13 cellular contexts compared by ENCODE assay signal in the genomic region with DNA sequence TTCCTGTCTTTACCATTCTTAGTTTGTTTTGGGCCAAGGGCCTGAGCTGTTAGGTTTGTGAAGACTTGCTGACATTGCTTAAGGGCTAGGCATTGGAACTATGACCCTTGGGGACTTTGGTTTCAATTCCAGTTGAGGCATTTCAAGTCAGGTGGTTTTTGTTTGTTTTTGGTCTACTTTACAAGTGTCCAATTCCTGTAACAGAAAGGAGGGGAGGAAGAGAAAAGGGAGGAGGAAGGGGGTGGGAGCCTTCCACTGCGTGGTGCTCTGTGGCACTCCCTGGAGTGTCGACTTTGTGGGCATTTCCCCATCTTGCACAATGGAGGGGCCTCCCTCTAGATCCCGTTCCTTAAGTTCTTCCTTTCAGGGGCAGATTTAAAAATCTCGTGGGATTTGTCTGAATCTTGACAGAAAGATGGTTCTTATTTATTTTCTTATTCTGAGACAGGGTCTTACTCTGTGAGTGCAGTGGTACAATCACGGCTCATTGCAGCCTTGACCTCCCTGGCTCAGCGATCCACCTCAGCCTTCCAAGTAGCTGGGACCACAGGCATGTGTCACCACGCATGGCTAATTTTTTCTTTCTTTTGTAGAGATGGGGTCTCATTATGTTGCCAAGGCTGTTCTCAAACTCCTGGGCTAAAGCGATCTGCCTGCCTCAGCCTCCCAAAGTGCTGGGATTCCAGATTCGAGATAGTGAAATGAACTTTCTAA. TPM values are rescaled to one million over a fixed set of nuclear protein-coding genes. Genes with fewer than 3 reads are reported as not detected.
A peak's percentile ranks its signal among the peaks of the same experiment; 100 is the strongest.
DNase-seq lines count a peak whose midpoint lies in the region; ATAC-seq and TF ChIP-seq lines count a peak whose summit lies in the region.
"Had no signal": no experiment of that assay in that cellular context is flagged by ENCODE, and none has a peak within 500 bp of the region (broad histone marks: within the 10 kb centered on the region; RNA-seq: fewer than 3 reads in every experiment).

No MANE protein-coding gene starts in this region.

- H3K9me3 ChIP-seq in SK-N-MC (ENCODE audit: low read depth, low read length): no peaks in the 10 kb centered on the region
- no peaks in the 10 kb centered on the region for H3K9me3 ChIP-seq in hepatocyte (ENCODE audit: low read depth)
- no peaks in the 10 kb centered on the region for H3K9me3 ChIP-seq in gastrocnemius medialis
- H3K9me3 ChIP-seq: SK-N-SH had no signal

- peak overlapping the region; percentile 17 for H2AFZ ChIP-seq in hepatocyte

- TF ChIP-seq CTCF in hepatocyte (IDR thresholded peaks at IDR 0.05; ENCODE audit: poor library complexity) (no peak), gastrocnemius medialis (IDR thresholded peaks at IDR 0.05 in 4 of 5, conservative IDR thresholded peaks at IDR 0.05 in 1 of 5) (no peak)

- ATAC-seq in gastrocnemius medialis (no peak), HG02571 (IDR thresholded peaks at IDR 0.05; ENCODE audit: unreplicated experiment) (no peak)
- ATAC-seq: stimulated activated effector memory CD8-positive, alpha-beta T cell treated with anti-CD3 and anti-CD28 coated beads, Interleukin-12 subunit alpha, Interleukin-12 subunit beta, amount 100 ng/mL, for 72 hours had no signal

- H3K27ac ChIP-seq in SK-N-MC: peak overlapping the region; percentile 68
- peak overlapping the region; percentile 88 for H3K27ac ChIP-seq in hepatocyte
- peak overlapping the region in 3 of 4 donors; percentile 13 to 82 (median 20) for H3K27ac ChIP-seq in gastrocnemius medialis
- H3K27ac ChIP-seq: C4-2B had no signal

- H3K27me3 ChIP-seq in hepatocyte (no peaks in the 10 kb centered on the region), gastrocnemius medialis (no peaks in the 10 kb centered on the region)

- no peaks in the 10 kb centered on the region for H3K36me3 ChIP-seq in SK-N-MC (ENCODE audit: insufficient read depth, low read length)
- H3K36me3 ChIP-seq in hepatocyte (replicated peaks; ENCODE audit: insufficient read depth, low read depth): no peaks in the 10 kb centered on the region
- H3K36me3 ChIP-seq in gastrocnemius medialis: no peaks in the 10 kb centered on the region

- H3K9me2 ChIP-seq in hepatocyte (replicated peaks; ENCODE audit: insufficient read depth): no peaks in the 10 kb centered on the region
- H3K9me2 ChIP-seq: SK-N-SH had no signal

- H3K4me3 ChIP-seq in SK-N-MC (0 out of 2 replicates have a peak overlapping the region, but pooled peaks have one; percentile 13), hepatocyte (no peak overlapping the region), gastrocnemius medialis (no peak overlapping the region)

- in situ Hi-C loops in gastrocnemius medialis (cut with MboI; ENCODE audit: low sequenced_read_pairs in 4 of 4): loop anchor here (5.0 to 10.0 kb wide), 4 partner anchors 67 to 162 kb away; no protein-coding TSS in a partner anchor

- H3K4me1 ChIP-seq in hepatocyte (ENCODE audit: insufficient read depth): peaks cover 41% of the 10 kb centered on the region
- H3K4me1 ChIP-seq in gastrocnemius medialis: peaks cover 24 to 32% of the 10 kb centered on the region in 2 donors

- WGBS in hepatocyte (ENCODE audit: low lambda C conversion rate, missing lambda C conversion rate): 66% methylated on average over 9 of the region's 9 CpGs

- H3K9ac ChIP-seq in SK-N-MC (ENCODE audit: insufficient read length): peak overlapping the region; percentile 3
- H3K9ac ChIP-seq: SK-N-SH had no signal

- peak; percentile 57 for DNase-seq in EH (ENCODE audit: low read depth)
- no peak for DNase-seq in SK-N-MC (ENCODE audit: low read depth, low spot score)
- peak; percentile 71 for DNase-seq in hepatocyte (ENCODE audit: low spot score)
- no peak for DNase-seq in gastrocnemius medialis
- DNase-seq in stimulated activated CD8-positive, alpha-beta memory T cell treated with anti-CD3 and anti-CD28 coated beads, Interleukin-4, amount 100 ng/mL, for 48 hours: no peak
- no peak for DNase-seq in D341Med (ENCODE audit: low spot score)
- DNase-seq in NCI-H1930 (lab: John Stamatoyannopoulos, UW): no peak
- DNase-seq: activated naive CD8-positive, alpha-beta T cell treated with anti-CD3 and anti-CD28 coated beads for 36 hours; NCI-H2227 treated with DMSO at 0.1 percent for 48 hours; SK-N-SH had no signal

- intact Hi-C loops in gastrocnemius medialis (cut with DNase I; ENCODE audit: low total_unique reads): no loop called here

- H3K4me2 ChIP-seq in hepatocyte: peak overlapping the region; percentile 38
- H3K4me2 ChIP-seq: SK-N-SH had no signal

- H4K20me1 ChIP-seq in hepatocyte (ENCODE audit: insufficient read depth, poor library complexity, severe bottlenecking): no peaks in the 10 kb centered on the region

- no peaks in the 10 kb centered on the region for H3K79me2 ChIP-seq in hepatocyte

- TF ChIP-seq POLR2A in gastrocnemius medialis (IDR thresholded peaks at IDR 0.05): no peak

RNA-seq across cellular contexts. Expression of gene RYK, which starts 59.5 kb away (rescaled TPM):
- total RNA-seq in hepatocyte: 99.5 and 102 TPM in 2 replicates
- polyA plus RNA-seq in hepatocyte: 56.5 and 66.3 TPM in 2 replicates
- total RNA-seq in gastrocnemius medialis: 10 to 100 TPM; 25.8 to 42.4 (median 35.0) TPM

Comparison
In these comparisons a context has a peak if more than half of its experiments do, and no peak if none do; other contexts are left out.
1. DNase-seq: peak in EH (single experiment) and hepatocyte (single experiment); none in SK-N-MC (single experiment), gastrocnemius medialis (0 of 2), stimulated activated CD8-positive, alpha-beta memory T cell treated with anti-CD3 and anti-CD28 coated beads, Interleukin-4, amount 100 ng/mL, for 48 hours (single experiment), D341Med (single experiment) and NCI-H1930 (0 of 2).
2. H3K27ac ChIP-seq: peak in every context shown above with its lines; median percentile 88 in hepatocyte; 68 in SK-N-MC; 20 in gastrocnemius medialis.